Comparison of ENCODE assay signal across 15 cellular contexts in genomic region chr3:160098261-160098908, GRCh38.
DNase-seq lines count a peak whose midpoint lies in the region; ATAC-seq and TF ChIP-seq lines count a peak whose summit lies in the region.
"Had no signal": no experiment of that assay in that cellular context is flagged by ENCODE, and none has a peak within 500 bp of the region (broad histone marks: within the 10 kb centered on the region; RNA-seq: fewer than 3 reads in every experiment).

No MANE protein-coding gene starts in this region.

- H3K23ac ChIP-seq in H9 (ENCODE audit: insufficient read length, low read depth, low read length) = no peak overlapping the region

- no peak overlapping the region for H2AK5ac ChIP-seq in H9 (ENCODE audit: insufficient read length, low read length)

- H2AFZ ChIP-seq in H9 (ENCODE audit: low read length) = no peak overlapping the region

- no peak overlapping the region for H3K4me2 ChIP-seq in H9 (ENCODE audit: insufficient read depth, insufficient read length, low read length)

- no peak overlapping the region for H3K9ac ChIP-seq in H9 (ENCODE audit: extremely low read depth, insufficient read length, low read length)

- H3K4me3 ChIP-seq in esophagus (ENCODE audit: low read depth in 1 of 2, low read length in 2 of 2) = no peak overlapping the region
- H3K4me3 ChIP-seq: sigmoid colon had no signal

- no peaks in the 10 kb centered on the region for H3K36me3 ChIP-seq in esophagus (ENCODE audit: control insufficient read depth in 2 of 2, insufficient read depth in 2 of 2, low read length in 1 of 2)
- H3K36me3 ChIP-seq: sigmoid colon had no signal

- H2BK15ac ChIP-seq in H9 (ENCODE audit: low read depth, low read length) = no peak overlapping the region

- H3K4me1 ChIP-seq in H9 (ENCODE audit: insufficient read depth, low read length) = no peaks in the 10 kb centered on the region
- H3K4me1 ChIP-seq in esophagus (ENCODE audit: control insufficient read depth in 2 of 2, insufficient read depth in 2 of 2, low read length in 1 of 2) = peaks cover 0 to 7% of the 10 kb centered on the region in 2 donors
- H3K4me1 ChIP-seq: sigmoid colon had no signal

- H3K4me3 Mint-ChIP-seq in H9 = no peak overlapping the region
- H3K4me3 Mint-ChIP-seq in activated T-helper 17 cell treated with anti-CD3 and anti-CD28 coated beads, Interleukin-2, amount 50 U/mL, for 72 hours = no peak overlapping the region

- H3K23me2 ChIP-seq in H9 (ENCODE audit: insufficient read length, low read depth, low read length, poor library complexity, severe bottlenecking) = no peaks in the 10 kb centered on the region

- no peak overlapping the region for H3K18ac ChIP-seq in H9 (ENCODE audit: insufficient read length, low read depth, low read length)

- H3K79me2 ChIP-seq in H9 (ENCODE audit: insufficient read depth, low read length) = no peaks in the 10 kb centered on the region

- H4K5ac ChIP-seq in H9 (ENCODE audit: insufficient read length, low read depth, low read length) = no peak overlapping the region

- H3K56ac ChIP-seq in H9 (ENCODE audit: insufficient read length, low read depth, low read length) = no peak overlapping the region

- H2BK5ac ChIP-seq in H9 (ENCODE audit: insufficient read length, low read length) = no peak overlapping the region

- H3T11ph ChIP-seq in H9 (ENCODE audit: low read length) = no peak overlapping the region

- no peaks in the 10 kb centered on the region for H3K79me1 ChIP-seq in H9 (ENCODE audit: insufficient read depth, low read depth, low read length, poor library complexity, severe bottlenecking)

- no peak overlapping the region for H3K4ac ChIP-seq in H9 (ENCODE audit: low read depth, low read length)

- no peaks in the 10 kb centered on the region for H3K36me3 Mint-ChIP-seq in H9 (ENCODE audit: insufficient read depth in 1 of 3, low read depth in 3 of 3)
- no peaks in the 10 kb centered on the region for H3K36me3 Mint-ChIP-seq in activated T-helper 17 cell treated with anti-CD3 and anti-CD28 coated beads, Interleukin-2, amount 50 U/mL, for 72 hours (ENCODE audit: low read depth)

- no peak overlapping the region for H4K91ac ChIP-seq in H9 (ENCODE audit: insufficient read length, low read depth, low read length)

- H3K27me3 ChIP-seq in H9 (ENCODE audit: insufficient read depth, low read length) (no peaks in the 10 kb centered on the region), esophagus (ENCODE audit: control insufficient read depth in 1 of 2, insufficient read depth in 2 of 2, low read length in 2 of 2) (no peaks in the 10 kb centered on the region)
- H3K27me3 ChIP-seq: sigmoid colon had no signal

- H2BK12ac ChIP-seq in H9 (ENCODE audit: insufficient read length, low read depth, low read length) = no peak overlapping the region

- no peak overlapping the region for H4K8ac ChIP-seq in H9 (replicated peaks; ENCODE audit: insufficient read length, low read depth, low read length)

- H3K9me3 ChIP-seq in H9 (ENCODE audit: control insufficient read depth, low read depth, low read length) = no peaks in the 10 kb centered on the region
- H3K9me3 ChIP-seq in esophagus (ENCODE audit: control insufficient read depth in 2 of 2, insufficient read depth in 1 of 2, low read depth in 1 of 2, low read length in 1 of 2) = no peaks in the 10 kb centered on the region
- H3K9me3 ChIP-seq: sigmoid colon had no signal

- no peak overlapping the region for H3K27ac Mint-ChIP-seq in H9
- H3K27ac Mint-ChIP-seq in activated T-helper 17 cell treated with anti-CD3 and anti-CD28 coated beads, Interleukin-2, amount 50 U/mL, for 72 hours = no peak overlapping the region

- H3K4me1 Mint-ChIP-seq in H9 = 0 out of 4 replicates have a peak, but pooled peaks cover 0 to 5% of the 10 kb centered on the region in 2 experiments
- no peaks in the 10 kb centered on the region for H3K4me1 Mint-ChIP-seq in activated T-helper 17 cell treated with anti-CD3 and anti-CD28 coated beads, Interleukin-2, amount 50 U/mL, for 72 hours

- no peak overlapping the region for H2BK120ac ChIP-seq in H9 (ENCODE audit: low read depth, low read length, poor library complexity, severe bottlenecking)

- ATAC-seq in GM19023 (IDR thresholded peaks at IDR 0.05; ENCODE audit: unreplicated experiment) = peak; percentile 49
- ATAC-seq in activated T-helper 17 cell treated with anti-CD3 and anti-CD28 coated beads, Interleukin-2, amount 50 U/mL, for 72 hours (replicated peaks) = no peak

- H3K9me3 Mint-ChIP-seq in H9 = no peaks in the 10 kb centered on the region
- H3K9me3 Mint-ChIP-seq in activated T-helper 17 cell treated with anti-CD3 and anti-CD28 coated beads, Interleukin-2, amount 50 U/mL, for 72 hours = no peaks in the 10 kb centered on the region

- no peaks in the 10 kb centered on the region for H4K20me1 ChIP-seq in H9 (ENCODE audit: control insufficient read depth, insufficient read depth, insufficient read length)

- peaks cover 3% of the 10 kb centered on the region; the same call in 1 of the 2 replicates for H3K27me3 Mint-ChIP-seq in H9 (ENCODE audit: low read depth)
- H3K27me3 Mint-ChIP-seq in activated T-helper 17 cell treated with anti-CD3 and anti-CD28 coated beads, Interleukin-2, amount 50 U/mL, for 72 hours = peaks cover 11% of the 10 kb centered on the region

- no peak overlapping the region for H2BK20ac ChIP-seq in H9 (ENCODE audit: low read depth, low read length, poor library complexity, severe bottlenecking)

- no CpG with 5 or more reads among the region's 5 CpGs for WGBS in H9 (ENCODE audit: extremely low coverage, insufficient read length, low lambda C conversion rate)
- WGBS in esophagus, 2 donors = 59 to 62% methylated on average over 5 of the region's 5 CpGs

- no peak for DNase-seq in H9
- peak; percentile 11 for DNase-seq in renal cortical epithelial cell (ENCODE audit: low read depth)
- no peak for DNase-seq in HPDE6-E6E7 (ENCODE audit: extremely low spot score)
- DNase-seq in SKM-1 (lab: John Stamatoyannopoulos, UW; ENCODE audit: unreplicated experiment) = no peak
- DNase-seq: activated CD8-positive, alpha-beta memory T cell treated with anti-CD3 and anti-CD28 coated beads for 24 hours; hypothalamus; MM.1S; NCI-H187 treated with DMSO at 0.1 percent for 48 hours; SHP77 treated with DMSO at 0.1 percent for 48 hours; sigmoid colon; substantia nigra; T-helper 2 cell had no signal

- H3K27ac ChIP-seq in H9 (ENCODE audit: insufficient read length, low read depth, low read length) = no peak overlapping the region
- H3K27ac ChIP-seq in esophagus (ENCODE audit: low read depth in 2 of 2, low read length in 1 of 2) = peak overlapping the region; percentile 84 to 86
- H3K27ac ChIP-seq: sigmoid colon had no signal

- TF ChIP-seq CTCF in H9 (conservative IDR thresholded peaks at IDR 0.05) = no peak

- peak overlapping the region; percentile 8; the same call in 1 of the 2 replicates for H3K14ac ChIP-seq in H9 (ENCODE audit: insufficient read depth, low read length)
